ENCODE assay signal across 8 cellular contexts in the genomic region with DNA sequence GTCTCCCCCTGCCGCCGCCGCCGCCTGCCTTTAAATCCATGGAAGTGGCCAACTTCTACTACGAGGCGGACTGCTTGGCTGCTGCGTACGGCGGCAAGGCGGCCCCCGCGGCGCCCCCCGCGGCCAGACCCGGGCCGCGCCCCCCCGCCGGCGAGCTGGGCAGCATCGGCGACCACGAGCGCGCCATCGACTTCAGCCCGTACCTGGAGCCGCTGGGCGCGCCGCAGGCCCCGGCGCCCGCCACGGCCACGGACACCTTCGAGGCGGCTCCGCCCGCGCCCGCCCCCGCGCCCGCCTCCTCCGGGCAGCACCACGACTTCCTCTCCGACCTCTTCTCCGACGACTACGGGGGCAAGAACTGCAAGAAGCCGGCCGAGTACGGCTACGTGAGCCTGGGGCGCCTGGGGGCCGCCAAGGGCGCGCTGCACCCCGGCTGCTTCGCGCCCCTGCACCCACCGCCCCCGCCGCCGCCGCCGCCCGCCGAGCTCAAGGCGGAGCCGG. TPM values are rescaled to one million over a fixed set of nuclear protein-coding genes. Genes with fewer than 3 reads are reported as not detected.
A peak's percentile ranks its signal among the peaks of the same experiment; 100 is the strongest.
DNase-seq lines count a peak whose midpoint lies in the region; ATAC-seq, FAIRE-seq and TF ChIP-seq lines count a peak whose summit lies in the region.

No MANE protein-coding gene starts in this region.

- no peaks in the 10 kb centered on the region for H3K9me3 ChIP-seq in CD4-positive, alpha-beta T cell (ENCODE audit: control insufficient read depth, low read length)
- no peaks in the 10 kb centered on the region for H3K9me3 ChIP-seq in mucosa of rectum (ENCODE audit: control insufficient read depth in 2 of 2, low read length in 2 of 2)

- no peak for TF ChIP-seq CTCF in CD4-positive, alpha-beta T cell (IDR thresholded peaks at IDR 0.05)

- peaks cover 10% of the 10 kb centered on the region for H3K36me3 Mint-ChIP-seq in CD4-positive, alpha-beta T cell (ENCODE audit: low read depth)
- peaks cover 22% of the 10 kb centered on the region for H3K36me3 Mint-ChIP-seq in activated CD4-positive, alpha-beta memory T cell treated with anti-CD3 and anti-CD28 coated beads for 36 hours
- peaks cover 29% of the 10 kb centered on the region for H3K36me3 Mint-ChIP-seq in stimulated activated effector memory CD8-positive, alpha-beta T cell treated with anti-CD3 and anti-CD28 coated beads, Interleukin-12 subunit alpha, Interleukin-12 subunit beta, amount 100 ng/mL, for 72 hours

- POLR2A ChIA-PET in CD4-positive, alpha-beta T cell (lab: Charles Lee): interaction anchor here (0.7 to 3.0 kb wide), 14 partner anchors 10 to 378 kb away, joined by 3 to 21 read pairs (median 4); a partner anchor contains a TSS
- POLR2A ChIA-PET in activated CD4-positive, alpha-beta memory T cell treated with anti-CD3 and anti-CD28 coated beads for 36 hours (lab: Charles Lee): interaction anchor here (0.7 to 2.4 kb wide), 11 partner anchors 25 to 359 kb away, joined by 3 to 14 read pairs (median 3); a partner anchor contains a TSS

- ATAC-seq in CD4-positive, alpha-beta T cell (ENCODE audit: poor library complexity): peak; percentile 24
- ATAC-seq in GM21717 (IDR thresholded peaks at IDR 0.05; ENCODE audit: unreplicated experiment): peak; percentile 22
- peak; percentile 47 for ATAC-seq in stimulated activated effector memory CD8-positive, alpha-beta T cell treated with anti-CD3 and anti-CD28 coated beads, Interleukin-12 subunit alpha, Interleukin-12 subunit beta, amount 100 ng/mL, for 72 hours

- H3K36me3 ChIP-seq in mucosa of rectum (ENCODE audit: control insufficient read depth in 2 of 2, insufficient read depth in 2 of 2, low read length in 2 of 2): peaks cover 4 to 10% of the 10 kb centered on the region in 2 donors

- peaks cover 27 to 28% of the 10 kb centered on the region in 2 donors for H3K4me1 ChIP-seq in mucosa of rectum (ENCODE audit: control insufficient read depth in 2 of 2, insufficient read depth in 2 of 2, low read length in 2 of 2)

- H3K4me3 Mint-ChIP-seq in CD4-positive, alpha-beta T cell: peak overlapping the region; percentile 77
- H3K4me3 Mint-ChIP-seq in activated CD4-positive, alpha-beta memory T cell treated with anti-CD3 and anti-CD28 coated beads for 36 hours: peak overlapping the region; percentile 70
- peak overlapping the region; percentile 96 for H3K4me3 Mint-ChIP-seq in stimulated activated effector memory CD8-positive, alpha-beta T cell treated with anti-CD3 and anti-CD28 coated beads, Interleukin-12 subunit alpha, Interleukin-12 subunit beta, amount 100 ng/mL, for 72 hours

- peak overlapping the region; percentile 82 to 93 for H3K4me3 ChIP-seq in mucosa of rectum (ENCODE audit: low read length in 2 of 2)

- CTCF ChIA-PET in CD4-positive, alpha-beta T cell (lab: Charles Lee): interaction anchor here (1.0 to 2.6 kb wide), 2 partner anchors 12 to 120 kb away, joined by 3 to 8 read pairs; no protein-coding TSS in a partner anchor
- CTCF ChIA-PET in activated CD4-positive, alpha-beta memory T cell treated with anti-CD3 and anti-CD28 coated beads for 36 hours (lab: Charles Lee): interaction anchor here (0.6 to 5.7 kb wide), 11 partner anchors 37 to 326 kb away, joined by 3 to 153 read pairs (median 4); no protein-coding TSS in a partner anchor

- peak in 9 of 10 experiments; percentile 29 to 67 (median 57) for DNase-seq in CD4-positive, alpha-beta T cell
- peak; percentile 52 for DNase-seq in NCI-H1105 treated with DMSO at 0.1 percent for 48 hours (lab: John Stamatoyannopoulos, UW)
- DNase-seq in activated CD4-positive, alpha-beta memory T cell treated with anti-CD3 and anti-CD28 coated beads for 36 hours: peak; percentile 73
- peak; percentile 42 for DNase-seq in effector CD8-positive, alpha-beta T cell (lab: John Stamatoyannopoulos, UW)
- DNase-seq in stimulated activated effector memory CD8-positive, alpha-beta T cell treated with anti-CD3 and anti-CD28 coated beads, Interleukin-12 subunit alpha, Interleukin-12 subunit beta, amount 100 ng/mL, for 72 hours (ENCODE audit: low spot score in 2 of 2): peak; percentile 60 to 87
- DNase-seq in frontal cortex (ENCODE audit: low spot score in 2 of 2): no peak

- peak overlapping the region; percentile 72 to 90 for H3K9ac ChIP-seq in mucosa of rectum (ENCODE audit: low read depth in 1 of 2, low read length in 2 of 2)

- peaks cover 1% of the 10 kb centered on the region for H3K27me3 Mint-ChIP-seq in CD4-positive, alpha-beta T cell
- H3K27me3 Mint-ChIP-seq in activated CD4-positive, alpha-beta memory T cell treated with anti-CD3 and anti-CD28 coated beads for 36 hours: peaks cover 1% of the 10 kb centered on the region

- intact Hi-C loops in CD4-positive, alpha-beta T cell (cut with DNase I, micrococcal nuclease): loop anchor here in 1 of 2 experiments (5.0 to 10.0 kb wide), 2 partner anchors 196 to 744 kb away; a partner anchor contains a TSS
- intact Hi-C loops in activated CD4-positive, alpha-beta memory T cell treated with anti-CD3 and anti-CD28 coated beads for 36 hours (cut with micrococcal nuclease): loop anchor here (2.0 to 5.0 kb wide), 5 partner anchors 96 to 541 kb away; a partner anchor contains a TSS

- peak overlapping the region; percentile 67 for H3K27ac ChIP-seq in CD4-positive, alpha-beta T cell (ENCODE audit: low read depth, low read length)
- H3K27ac ChIP-seq in mucosa of rectum (ENCODE audit: low read depth in 2 of 2, low read length in 2 of 2): peak overlapping the region; percentile 96 to 98

- peaks cover 21% of the 10 kb centered on the region for H3K4me1 Mint-ChIP-seq in CD4-positive, alpha-beta T cell (ENCODE audit: low read depth)
- H3K4me1 Mint-ChIP-seq in activated CD4-positive, alpha-beta memory T cell treated with anti-CD3 and anti-CD28 coated beads for 36 hours (ENCODE audit: low read depth): peaks cover 23% of the 10 kb centered on the region
- peaks cover 38% of the 10 kb centered on the region for H3K4me1 Mint-ChIP-seq in stimulated activated effector memory CD8-positive, alpha-beta T cell treated with anti-CD3 and anti-CD28 coated beads, Interleukin-12 subunit alpha, Interleukin-12 subunit beta, amount 100 ng/mL, for 72 hours

- H3K27me3 ChIP-seq in CD4-positive, alpha-beta T cell (ENCODE audit: control insufficient read depth, insufficient read depth, low read length): no peaks in the 10 kb centered on the region
- no peaks in the 10 kb centered on the region for H3K27me3 ChIP-seq in mucosa of rectum (ENCODE audit: control insufficient read depth in 2 of 2, insufficient read depth in 2 of 2, low read length in 2 of 2)

- no peak for FAIRE-seq in frontal cortex (lab: Jason Lieb, UNC)

- H3K9me3 Mint-ChIP-seq in CD4-positive, alpha-beta T cell: no peaks in the 10 kb centered on the region
- H3K9me3 Mint-ChIP-seq in activated CD4-positive, alpha-beta memory T cell treated with anti-CD3 and anti-CD28 coated beads for 36 hours: no peaks in the 10 kb centered on the region
- no peaks in the 10 kb centered on the region for H3K9me3 Mint-ChIP-seq in stimulated activated effector memory CD8-positive, alpha-beta T cell treated with anti-CD3 and anti-CD28 coated beads, Interleukin-12 subunit alpha, Interleukin-12 subunit beta, amount 100 ng/mL, for 72 hours

- no peak overlapping the region for H3K27ac Mint-ChIP-seq in CD4-positive, alpha-beta T cell
- peak overlapping the region; percentile 78 for H3K27ac Mint-ChIP-seq in activated CD4-positive, alpha-beta memory T cell treated with anti-CD3 and anti-CD28 coated beads for 36 hours
- peak overlapping the region; percentile 99 for H3K27ac Mint-ChIP-seq in stimulated activated effector memory CD8-positive, alpha-beta T cell treated with anti-CD3 and anti-CD28 coated beads, Interleukin-12 subunit alpha, Interleukin-12 subunit beta, amount 100 ng/mL, for 72 hours

RNA-seq across cellular contexts. Expression of a gene that starts 0.5 kb away (rescaled TPM):
- 10 to 100 TPM; 40.7 to 43.9 TPM for total RNA-seq in CD4-positive, alpha-beta T cell
- 10 to 100 TPM; 53.3 to 56.5 TPM for total RNA-seq in activated CD4-positive, alpha-beta memory T cell treated with anti-CD3 and anti-CD28 coated beads for 36 hours
- 1.6 TPM for total RNA-seq in frontal cortex

RNA-seq across cellular contexts. Expression of a gene that starts 37.6 kb away (rescaled TPM):
- total RNA-seq in CD4-positive, alpha-beta T cell: 10 to 100 TPM; 21.3 to 21.9 TPM
- total RNA-seq in activated CD4-positive, alpha-beta memory T cell treated with anti-CD3 and anti-CD28 coated beads for 36 hours: 10 to 100 TPM; 15.0 to 16.9 TPM
- 9.4 TPM for total RNA-seq in frontal cortex

Comparison
In these comparisons a context has a peak if more than half of its experiments do, and no peak if none do; other contexts are left out.
1. DNase-seq: peak in CD4-positive, alpha-beta T cell (9 of 10), NCI-H1105 treated with DMSO at 0.1 percent for 48 hours (single experiment), activated CD4-positive, alpha-beta memory T cell treated with anti-CD3 and anti-CD28 coated beads for 36 hours (single experiment), effector CD8-positive, alpha-beta T cell (single experiment) and stimulated activated effector memory CD8-positive, alpha-beta T cell treated with anti-CD3 and anti-CD28 coated beads, Interleukin-12 subunit alpha, Interleukin-12 subunit beta, amount 100 ng/mL, for 72 hours (2 of 2); none in frontal cortex (0 of 2).
2. RNA of a gene that starts 0.5 kb away (total RNA-seq): 53.3 to 56.5 TPM in activated CD4-positive, alpha-beta memory T cell treated with anti-CD3 and anti-CD28 coated beads for 36 hours and 40.7 to 43.9 TPM in CD4-positive, alpha-beta T cell; 1.6 TPM in frontal cortex (single experiment); every median in the first group is over 10 times any median in the second.
3. Peak in every context shown above with its lines, with median percentiles within 50 percentile points of each other: ATAC-seq and H3K4me3 Mint-ChIP-seq.